ENCODE assay signal across 24 cellular contexts in genomic region chr1:243452092-243452491, GRCh38.
DNase-seq lines count a peak whose midpoint lies in the region; ATAC-seq, FAIRE-seq and TF ChIP-seq lines count a peak whose summit lies in the region.
"Had no signal": no experiment of that assay in that cellular context is flagged by ENCODE, and none has a peak within 500 bp of the region (broad histone marks: within the 10 kb centered on the region; RNA-seq: fewer than 3 reads in every experiment).

No MANE protein-coding gene starts in this region.

- intact Hi-C loops in HepG2 (cut with micrococcal nuclease; ENCODE audit: unreplicated experiment) (no loop called here), upper lobe of right lung (cut with DNase I) (no loop called here)

- H3K9ac ChIP-seq in liver (ENCODE audit: low read depth in 1 of 2, low read length in 2 of 2) = no peak overlapping the region
- no peak overlapping the region for H3K9ac ChIP-seq in HepG2 (ENCODE audit: insufficient read depth, low read depth, low read length)

- no peak overlapping the region for H3K4me2 ChIP-seq in HepG2 (ENCODE audit: low read depth, low read length)

- 83% methylated on average over 2 of the region's 2 CpGs for WGBS in liver
- 100% methylated on average over 2 of the region's 2 CpGs for WGBS in HepG2 (ENCODE audit: low lambda C conversion rate)
- WGBS in lung, 2 donors = 63 to 76% methylated on average over 2 of the region's 2 CpGs

- no peak for TF ChIP-seq CTCF in liver (IDR thresholded peaks at IDR 0.05; ENCODE audit: low read depth, low read length, missing input control)
- no peak for TF ChIP-seq CTCF in HepG2 (CRISPR knock-in tag; IDR thresholded peaks at IDR 0.05)
- no peak for TF ChIP-seq CTCF in lung (IDR thresholded peaks at IDR 0.05; ENCODE audit: control extremely low read depth, extremely low read depth)
- no peak for TF ChIP-seq CTCF in upper lobe of right lung (IDR thresholded peaks at IDR 0.05)

- TF ChIP-seq EP300 in HepG2 (IDR thresholded peaks at IDR 0.05; ENCODE audit: low read depth in 2 of 2, low read length in 2 of 2) = no peak
- no peak for TF ChIP-seq EP300 in HepG2 (CRISPR knock-in tag; IDR thresholded peaks at IDR 0.05; ENCODE audit: borderline replicate concordance)

- CTCF ChIA-PET in HepG2 (lab: Yijun Ruan, JAX; ENCODE audit: low intra/inter-chr PET ratio, low total read pairs) = no interaction called here

- in situ Hi-C loops in HepG2 (cut with HindIII; ENCODE audit: extremely low pct_ligation_motif_present, low pct_unique_long_range_greater_than_20kb) = no loop called here

- no TSS peak for BruUV-seq in HepG2 (replicated peaks; lab: Mats Ljungman, UMichigan)

- no peaks in the 10 kb centered on the region for H3K36me3 ChIP-seq in liver (ENCODE audit: control insufficient read depth in 4 of 4, insufficient read depth in 3 of 4, low read depth in 1 of 4, low read length in 3 of 4)
- H3K36me3 ChIP-seq in HepG2 (replicated peaks in 1 of 2; ENCODE audit: control insufficient read depth in 1 of 2, insufficient read depth in 2 of 2, low read length in 2 of 2) = no peaks in the 10 kb centered on the region
- H3K36me3 ChIP-seq in lung (ENCODE audit: control insufficient read depth in 2 of 2, insufficient read depth in 2 of 2, low read length in 2 of 2) = peaks cover 0 to 3% of the 10 kb centered on the region in 2 donors
- H3K36me3 ChIP-seq in upper lobe of right lung = peaks cover 7% of the 10 kb centered on the region
- H3K36me3 ChIP-seq: ovary, stomach, thyroid gland had no signal

- TF ChIP-seq POLR2A in HepG2 (IDR thresholded peaks at IDR 0.05; ENCODE audit: insufficient read depth in 1 of 2, low read depth in 2 of 2, low read length in 2 of 2) = no peak

- no peak overlapping the region for H2AFZ ChIP-seq in HepG2 (ENCODE audit: low read length)

- H3K27me3 ChIP-seq in liver (ENCODE audit: control insufficient read depth in 4 of 4, insufficient read depth in 4 of 4, low read length in 3 of 4) = no peaks in the 10 kb centered on the region
- no peaks in the 10 kb centered on the region for H3K27me3 ChIP-seq in HepG2 (ENCODE audit: control insufficient read depth in 1 of 2, insufficient read depth in 2 of 2, low read length in 2 of 2)
- H3K27me3 ChIP-seq in lung (ENCODE audit: control insufficient read depth, insufficient read depth) = no peaks in the 10 kb centered on the region
- H3K27me3 ChIP-seq in upper lobe of right lung = no peaks in the 10 kb centered on the region
- H3K27me3 ChIP-seq: brain microvascular endothelial cell, ovary, stomach, thyroid gland had no signal

- TF ChIP-seq RAD21 in liver (IDR thresholded peaks at IDR 0.05) = no peak
- no peak for TF ChIP-seq RAD21 in HepG2 (CRISPR knock-in tag; IDR thresholded peaks at IDR 0.05)

- ATAC-seq in HepG2 = no peak
- ATAC-seq in lung (ENCODE audit: insufficient read depth, low FRiP score) = peak; percentile 16
- ATAC-seq in upper lobe of right lung = peak; percentile 68
- ATAC-seq: natural killer cell treated with Interleukin-12 subunit alpha and Interleukin-12 subunit beta and Interleukin-15 and Interleukin-18, amount 100 ng/mL, for 72 hours; WTC11 had no signal

- peaks cover 10 to 47% (median 14%) of the 10 kb centered on the region in 4 donors for H3K4me1 ChIP-seq in liver (ENCODE audit: control insufficient read depth in 4 of 4, insufficient read depth in 4 of 4, low read length in 3 of 4)
- peaks cover 25% of the 10 kb centered on the region for H3K4me1 ChIP-seq in HepG2 (ENCODE audit: insufficient read depth, low read length)
- peaks cover 0 to 2% of the 10 kb centered on the region in 2 donors for H3K4me1 ChIP-seq in lung (ENCODE audit: control insufficient read depth in 2 of 2, insufficient read depth in 2 of 2, low read length in 2 of 2)
- H3K4me1 ChIP-seq in upper lobe of right lung = peaks cover 7% of the 10 kb centered on the region
- H3K4me1 ChIP-seq: thyroid gland had no signal

- H4K20me1 ChIP-seq in HepG2 (ENCODE audit: insufficient read depth, low read length) = no peaks in the 10 kb centered on the region

- H3K9me3 ChIP-seq in liver (ENCODE audit: control insufficient read depth in 4 of 4, low read length in 3 of 4) (no peaks in the 10 kb centered on the region), HepG2 (ENCODE audit: low read length) (no peaks in the 10 kb centered on the region), lung (ENCODE audit: control insufficient read depth in 2 of 2, insufficient read depth in 1 of 2, low read length in 1 of 2) (no peaks in the 10 kb centered on the region), upper lobe of right lung (no peaks in the 10 kb centered on the region)
- H3K9me3 ChIP-seq: ovary, stomach, thyroid gland had no signal

- H3K4me3 ChIP-seq in liver (ENCODE audit: low read depth in 1 of 3, low read length in 3 of 3) (no peak overlapping the region), HepG2 (replicated peaks in 1 of 3; ENCODE audit: insufficient read depth in 1 of 3, low read depth in 2 of 3, low read length in 3 of 3) (no peak overlapping the region), lung (no peak overlapping the region), upper lobe of right lung (no peak overlapping the region)
- H3K4me3 ChIP-seq: ovary, SK-N-MC, stomach, thyroid gland had no signal

- H3K79me2 ChIP-seq in HepG2 (ENCODE audit: insufficient read depth, low read length) = no peaks in the 10 kb centered on the region

- no peak for FAIRE-seq in HepG2 (lab: Jason Lieb, UNC)
- FAIRE-seq: GM12892 had no signal

- POLR2A ChIA-PET in HepG2 (lab: Yijun Ruan, JAX) = no interaction called here

- H3K27ac ChIP-seq in liver (ENCODE audit: low read depth in 1 of 2, low read length in 2 of 2) (peak overlapping the region; percentile 6 to 49), HepG2 (ENCODE audit: extremely low read length, insufficient read depth, low read length) (no peak overlapping the region), lung (ENCODE audit: low read depth in 1 of 2, low read length in 1 of 2) (no peak overlapping the region), upper lobe of right lung (no peak overlapping the region)
- H3K27ac ChIP-seq: 22Rv1, brain microvascular endothelial cell, ovary, SK-N-MC, stomach, thyroid gland had no signal

- DNase-seq in HepG2 (ENCODE audit: low spot score) (no peak), SIG-M5 (lab: John Stamatoyannopoulos, UW) (peak; percentile 68), lung (ENCODE audit: low spot score) (no peak), upper lobe of right lung (no peak), NCI-H345 treated with DMSO at 0.1 percent for 48 hours (lab: John Stamatoyannopoulos, UW; ENCODE audit: unreplicated experiment) (no peak), ureter (ENCODE audit: low spot score) (no peak), SK-N-DZ (ENCODE audit: low spot score) (no peak)
- DNase-seq: activated naive CD4-positive, alpha-beta T cell treated with anti-CD3 and anti-CD28 coated beads for 36 hours; brain microvascular endothelial cell; CD8-positive, alpha-beta memory T cell; effector CD4-positive, alpha-beta T cell; GOT3; NCI-H1436 treated with DMSO at 0.1 percent for 48 hours; NCI-H2107; NCI-H510A; ovary; stomach; thyroid gland had no signal

TF ChIP-seq in liver, 16 proteins besides CTCF, POLR2A, EP300 and RAD21 (continues in another document):
- TF ChIP-seq, protein P1, sequence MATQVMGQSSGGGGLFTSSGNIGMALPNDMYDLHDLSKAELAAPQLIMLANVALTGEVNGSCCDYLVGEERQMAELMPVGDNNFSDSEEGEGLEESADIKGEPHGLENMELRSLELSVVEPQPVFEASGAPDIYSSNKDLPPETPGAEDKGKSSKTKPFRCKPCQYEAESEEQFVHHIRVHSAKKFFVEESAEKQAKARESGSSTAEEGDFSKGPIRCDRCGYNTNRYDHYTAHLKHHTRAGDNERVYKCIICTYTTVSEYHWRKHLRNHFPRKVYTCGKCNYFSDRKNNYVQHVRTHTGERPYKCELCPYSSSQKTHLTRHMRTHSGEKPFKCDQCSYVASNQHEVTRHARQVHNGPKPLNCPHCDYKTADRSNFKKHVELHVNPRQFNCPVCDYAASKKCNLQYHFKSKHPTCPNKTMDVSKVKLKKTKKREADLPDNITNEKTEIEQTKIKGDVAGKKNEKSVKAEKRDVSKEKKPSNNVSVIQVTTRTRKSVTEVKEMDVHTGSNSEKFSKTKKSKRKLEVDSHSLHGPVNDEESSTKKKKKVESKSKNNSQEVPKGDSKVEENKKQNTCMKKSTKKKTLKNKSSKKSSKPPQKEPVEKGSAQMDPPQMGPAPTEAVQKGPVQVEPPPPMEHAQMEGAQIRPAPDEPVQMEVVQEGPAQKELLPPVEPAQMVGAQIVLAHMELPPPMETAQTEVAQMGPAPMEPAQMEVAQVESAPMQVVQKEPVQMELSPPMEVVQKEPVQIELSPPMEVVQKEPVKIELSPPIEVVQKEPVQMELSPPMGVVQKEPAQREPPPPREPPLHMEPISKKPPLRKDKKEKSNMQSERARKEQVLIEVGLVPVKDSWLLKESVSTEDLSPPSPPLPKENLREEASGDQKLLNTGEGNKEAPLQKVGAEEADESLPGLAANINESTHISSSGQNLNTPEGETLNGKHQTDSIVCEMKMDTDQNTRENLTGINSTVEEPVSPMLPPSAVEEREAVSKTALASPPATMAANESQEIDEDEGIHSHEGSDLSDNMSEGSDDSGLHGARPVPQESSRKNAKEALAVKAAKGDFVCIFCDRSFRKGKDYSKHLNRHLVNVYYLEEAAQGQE (IDR thresholded peaks at IDR 0.05) = no peak
- no peak for TF ChIP-seq HNF4A (conservative IDR thresholded peaks at IDR 0.05)

TF ChIP-seq in HepG2, 621 proteins besides CTCF, POLR2A, EP300 and RAD21:
- TF ChIP-seq RFX1 (IDR thresholded peaks at IDR 0.05) = no peak
- TF ChIP-seq ZNF230 (CRISPR knock-in tag; IDR thresholded peaks at IDR 0.05) = no peak
- no peak for TF ChIP-seq ZNF703 (CRISPR knock-in tag; IDR thresholded peaks at IDR 0.05; ENCODE audit: borderline replicate concordance)
- TF ChIP-seq ASH2L (IDR thresholded peaks at IDR 0.05; ENCODE audit: insufficient read length, low read depth, low read length) = no peak
- TF ChIP-seq ZC3H4 (CRISPR knock-in tag; IDR thresholded peaks at IDR 0.05; ENCODE audit: borderline replicate concordance) = no peak
- TF ChIP-seq NONO (IDR thresholded peaks at IDR 0.05) = no peak
- TF ChIP-seq NONO (CRISPR knock-in tag; conservative IDR thresholded peaks at IDR 0.05) = no peak
- TF ChIP-seq ZZZ3 (CRISPR knock-in tag; IDR thresholded peaks at IDR 0.05; ENCODE audit: borderline replicate concordance) = no peak
- TF ChIP-seq AHR (CRISPR knock-in tag; IDR thresholded peaks at IDR 0.05) = no peak
- TF ChIP-seq XRCC5 (optimal IDR thresholded peaks at IDR 0.05; ENCODE audit: low read length) = no peak
- TF ChIP-seq ZNF557 (CRISPR knock-in tag; IDR thresholded peaks at IDR 0.05) = no peak
- TF ChIP-seq ZNF724P (CRISPR knock-in tag; IDR thresholded peaks at IDR 0.05; ENCODE audit: borderline replicate concordance) = no peak
- no peak for TF ChIP-seq SYNCRIP (IDR thresholded peaks at IDR 0.05; ENCODE audit: insufficient read depth, low read depth, low read length)

Comparison
In these comparisons a context has a peak if more than half of its experiments do, and no peak if none do; other contexts are left out.
1. H3K27ac ChIP-seq: peak in liver (2 of 2); none in HepG2 (single experiment), lung (0 of 2) and upper lobe of right lung (single experiment).